1 cellular context compared by ENCODE assay signal in genomic region chr10:58044072-58044471, GRCh38.
TF ChIP-seq lines count a peak whose summit lies in the region.

No MANE protein-coding gene starts in this region.

TF ChIP-seq in IMR-90, 13 proteins besides CTCF, POLR2A, EP300 and RAD21:
- TF ChIP-seq CHD1 (IDR thresholded peaks at IDR 0.05; ENCODE audit: low read depth, low read length) (no peak), CEBPB (IDR thresholded peaks at IDR 0.05; ENCODE audit: low read depth, low read length) (0 out of 2 replicates have a peak, but pooled peaks have one; percentile 5), FOS (IDR thresholded peaks at IDR 0.05; ENCODE audit: low read depth, low read length) (peak; percentile 22; the same call in 1 of the 2 replicates), USF2 (IDR thresholded peaks at IDR 0.05; ENCODE audit: low read depth, low read length) (no peak)
TF ChIP-seq in IMR-90: peak in this region for 2.
